In the genomic region with DNA sequence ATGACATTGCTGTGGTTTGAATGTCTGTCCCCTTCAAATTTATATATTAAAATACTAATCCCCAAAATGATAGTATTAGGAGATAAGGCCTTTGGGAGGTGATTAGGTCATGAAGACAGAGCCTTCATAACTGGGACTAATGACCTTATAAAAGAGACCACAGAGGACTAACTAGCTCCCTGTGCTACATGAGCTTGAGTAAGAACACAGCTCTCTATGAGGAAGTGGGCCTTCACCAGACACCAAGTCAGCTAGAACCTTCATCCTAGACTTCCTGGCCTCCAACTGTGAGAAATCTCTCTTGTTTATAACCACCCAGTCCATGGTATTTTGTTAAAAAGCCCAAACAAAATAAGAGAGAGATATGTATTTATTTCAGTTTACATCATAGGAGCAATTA, we compare ENCODE assay signal across 10 cellular contexts.
DNase-seq lines count a peak whose midpoint lies in the region; ATAC-seq and TF ChIP-seq lines count a peak whose summit lies in the region.
"Had no signal": no experiment of that assay in that cellular context is flagged by ENCODE, and none has a peak within 500 bp of the region (broad histone marks: within the 10 kb centered on the region; RNA-seq: fewer than 3 reads in every experiment).

No MANE protein-coding gene starts in this region.

- TF ChIP-seq CTCF in GM13976 (IDR thresholded peaks at IDR 0.05; ENCODE audit: borderline replicate concordance, control extremely low read depth, extremely low read depth, insufficient read depth, missing control alignments), result no peak
- no peak for TF ChIP-seq CTCF in lower lobe of right lung (IDR thresholded peaks at IDR 0.05)
- TF ChIP-seq CTCF in adrenal gland (IDR thresholded peaks at IDR 0.05), result no peak

- H3K27me3 ChIP-seq in lower lobe of right lung (ENCODE audit: low read depth) (no peaks in the 10 kb centered on the region), adrenal gland (no peaks in the 10 kb centered on the region)

- H3K4me3 ChIP-seq in lower lobe of right lung (no peak overlapping the region), adrenal gland (no peak overlapping the region)

- intact Hi-C loops in lower lobe of right lung (cut with DNase I), result no loop called here
- intact Hi-C loops in adrenal gland (cut with DNase I), result no loop called here

- H3K27ac ChIP-seq in lower lobe of right lung (no peak overlapping the region), adrenal gland (no peak overlapping the region)

- CTCF ChIA-PET in HEK293T (lab: Yijun Ruan, JAX), result interaction anchor here (0.9 kb wide), 1 partner anchor 12 kb away, joined by 3 read pairs; no protein-coding TSS in a partner anchor

- in situ Hi-C loops in GM13976 (cut with MboI; ENCODE audit: low sequenced_read_pairs, unreplicated experiment), result no loop called here

- H3K4me1 ChIP-seq in lower lobe of right lung (no peaks in the 10 kb centered on the region), adrenal gland (replicated peaks in 1 of 2) (no peaks in the 10 kb centered on the region)

- H3K9me3 ChIP-seq in lower lobe of right lung (no peaks in the 10 kb centered on the region), adrenal gland (replicated peaks in 1 of 3) (no peaks in the 10 kb centered on the region)

- TF ChIP-seq POLR2A in adrenal gland (IDR thresholded peaks at IDR 0.05), result no peak

- DNase-seq in GM13976 (ENCODE audit: low spot score) (peak; percentile 50), HEK293T (ENCODE audit: extremely low spot score) (no peak), hypothalamus (lab: John Stamatoyannopoulos, UW) (no peak), lower lobe of right lung (no peak), adrenal gland (no peak)
- DNase-seq: activated naive CD8-positive, alpha-beta T cell treated with anti-CD3 and anti-CD28 coated beads, Interleukin-2, amount 50 U/mL, for 24 hours; endodermal cell had no signal

- POLR2A ChIA-PET in HEK293T (lab: Yijun Ruan, JAX), result no interaction called here

- ATAC-seq in GM19438 (IDR thresholded peaks at IDR 0.05; ENCODE audit: low read depth, unreplicated experiment) (peak; percentile 82), HG02870 (IDR thresholded peaks at IDR 0.05; ENCODE audit: unreplicated experiment) (peak; percentile 97), HG03558 (IDR thresholded peaks at IDR 0.05; ENCODE audit: extremely low read depth, unreplicated experiment) (peak; percentile 97), lower lobe of right lung (no peak)
- ATAC-seq: activated naive CD8-positive, alpha-beta T cell treated with anti-CD3 and anti-CD28 coated beads, Interleukin-2, amount 50 U/mL, for 24 hours had no signal

- no peaks in the 10 kb centered on the region for H3K36me3 ChIP-seq in lower lobe of right lung
- H3K36me3 ChIP-seq in adrenal gland (replicated peaks in 1 of 2), result no peaks in the 10 kb centered on the region

TF ChIP-seq in HEK293T, 16 proteins besides CTCF, POLR2A, EP300 and RAD21:
- TF ChIP-seq FOXM1 (IDR thresholded peaks at IDR 0.05; ENCODE audit: borderline replicate concordance), result no peak
- TF ChIP-seq TARDBP (IDR thresholded peaks at IDR 0.05), result no peak
- no peak for TF ChIP-seq FOXK2 (IDR thresholded peaks at IDR 0.05)
- TF ChIP-seq SP1 (IDR thresholded peaks at IDR 0.05), result no peak
- TF ChIP-seq CTBP1 (IDR thresholded peaks at IDR 0.05; ENCODE audit: borderline replicate concordance), result no peak
- TF ChIP-seq FOXA1 (IDR thresholded peaks at IDR 0.05), result no peak

Comparison
In these comparisons a context has a peak if more than half of its experiments do, and no peak if none do; other contexts are left out.
1. ATAC-seq: peak in GM19438 (single experiment), HG02870 (single experiment) and HG03558 (single experiment); none in lower lobe of right lung (0 of 2).